15 cellular contexts compared by ENCODE assay signal in genomic region chr13:73656863-73657262, GRCh38.
"Had no signal": no experiment of that assay in that cellular context is flagged by ENCODE, and none has a peak within 500 bp of the region (broad histone marks: within the 10 kb centered on the region; RNA-seq: fewer than 3 reads in every experiment).

No MANE protein-coding gene starts in this region.

- H3K9me3 ChIP-seq: esophagus muscularis mucosa, ovary, sigmoid colon, spleen had no signal

- H3K4me1 ChIP-seq: esophagus muscularis mucosa, sigmoid colon, spleen had no signal

- H3K27ac ChIP-seq: esophagus muscularis mucosa, ovary, sigmoid colon, spleen had no signal

- DNase-seq: activated CD4-positive, alpha-beta T cell treated with anti-CD3 and anti-CD28 coated beads for 1 hour; activated CD4-positive, alpha-beta T cell treated with anti-CD3 and anti-CD28 coated beads, Interleukin-2, amount 50 U/mL, for 4 hours; activated naive CD4-positive, alpha-beta T cell treated with anti-CD3 and anti-CD28 coated beads for 36 hours; foreskin melanocyte; head of caudate nucleus; immature natural killer cell; left colon; midbrain; ovary; sigmoid colon; spleen; stimulated activated naive CD8-positive, alpha-beta T cell treated with anti-CD3 and anti-CD28 coated beads, Interleukin-15, amount 100 ng/mL, for 72 hours had no signal

- H3K36me3 ChIP-seq: esophagus muscularis mucosa, ovary, sigmoid colon, spleen had no signal

- H3K27me3 ChIP-seq: esophagus muscularis mucosa, ovary, sigmoid colon, spleen had no signal

- H3K4me3 ChIP-seq: esophagus muscularis mucosa, lung, ovary, sigmoid colon, spleen had no signal

- ATAC-seq: activated T-helper 17 cell treated with anti-CD3 and anti-CD28 coated beads, Interleukin-2, amount 50 U/mL, for 72 hours; left colon; stimulated activated naive CD8-positive, alpha-beta T cell treated with anti-CD3 and anti-CD28 coated beads, Interleukin-15, amount 100 ng/mL, for 72 hours had no signal
